Comparison of ENCODE assay signal across 14 cellular contexts in the genomic region with DNA sequence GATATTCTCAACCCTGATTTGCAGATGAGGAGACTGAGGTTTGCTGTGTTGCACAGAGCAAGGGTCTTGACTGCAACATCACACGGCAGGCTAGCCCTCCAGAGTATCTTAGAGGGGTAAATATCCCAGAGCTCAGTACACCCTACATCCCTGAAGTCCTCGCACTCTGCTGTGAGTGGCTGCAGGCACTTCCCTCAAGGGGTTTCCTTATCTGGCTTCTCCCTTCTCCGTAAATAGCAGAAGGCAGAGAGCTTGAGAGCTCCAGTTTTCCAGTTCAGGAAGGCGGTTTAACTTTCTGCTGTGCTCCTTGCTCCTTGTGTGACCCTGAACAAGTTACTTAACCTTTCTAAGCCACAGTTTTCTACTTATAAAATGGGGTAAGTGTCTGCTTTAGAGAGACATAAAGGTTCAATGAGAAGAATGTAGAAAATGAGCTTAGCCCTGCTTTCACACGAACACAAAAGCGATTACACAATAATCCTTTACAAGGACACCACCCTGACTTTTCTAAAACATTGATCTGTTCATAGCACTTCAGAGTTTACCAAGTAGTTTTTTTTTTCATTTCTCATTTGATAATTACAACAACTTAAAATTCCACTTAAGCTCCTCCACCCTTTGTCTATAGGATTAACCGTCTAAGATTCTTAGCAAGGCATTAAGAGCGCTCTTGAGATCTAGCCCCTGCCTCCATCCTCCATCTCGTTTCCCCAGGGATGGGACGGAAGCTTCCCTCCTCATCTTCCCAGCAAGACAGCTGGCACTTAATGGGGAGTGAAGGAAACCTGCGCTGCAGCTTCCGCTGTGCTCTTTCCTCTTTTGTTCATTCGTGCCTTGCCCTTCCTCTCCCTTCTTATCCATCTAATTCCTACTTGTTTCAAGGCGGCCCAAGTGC.
DNase-seq lines count a peak whose midpoint lies in the region; ATAC-seq and TF ChIP-seq lines count a peak whose summit lies in the region.
"Had no signal": no experiment of that assay in that cellular context is flagged by ENCODE, and none has a peak within 500 bp of the region (broad histone marks: within the 10 kb centered on the region; RNA-seq: fewer than 3 reads in every experiment).

No MANE protein-coding gene starts in this region.

- peaks cover 0 to 13% (median 0%) of the 10 kb centered on the region in 4 donors for H3K4me1 ChIP-seq in tibial artery
- H3K4me1 ChIP-seq: BLaER1 treated with 17β-estradiol and CSF1 and Interleukin-3, amounts not matched to agents 10 nM and 100 nM had no signal

- H3K4me1 Mint-ChIP-seq in nephron progenitor cell: peaks cover 38% of the 10 kb centered on the region

- peak; percentile 14 for DNase-seq in GM03348 (ENCODE audit: low spot score)
- peak; percentile 11 for DNase-seq in NCI-H69 (lab: John Stamatoyannopoulos, UW)
- peak; percentile 39 for DNase-seq in fibroblast of the aortic adventitia (ENCODE audit: low read depth)
- no peak for DNase-seq in nephron progenitor cell
- DNase-seq in NCI-H446 (lab: John Stamatoyannopoulos, UW): no peak
- no peak for DNase-seq in middle frontal gyrus (ENCODE audit: extremely low spot score, low spot score)
- no peak for DNase-seq in tibial artery
- DNase-seq: activated CD4-positive, alpha-beta T cell treated with anti-CD3 and anti-CD28 coated beads, Interleukin-2, amount 10 ng/mL, durations not matched to agents 7 days and 5 days; adrenal gland; cortex of kidney; DMS79 had no signal

- no peaks in the 10 kb centered on the region for H3K27me3 ChIP-seq in tibial artery
- H3K27me3 ChIP-seq: adrenal gland; BLaER1 treated with 17β-estradiol and CSF1 and Interleukin-3, amounts not matched to agents 10 nM and 100 nM had no signal

- H3K4me3 Mint-ChIP-seq in nephron progenitor cell: peak overlapping the region; percentile 63
- H3K4me3 Mint-ChIP-seq: activated CD4-positive, alpha-beta T cell treated with anti-CD3 and anti-CD28 coated beads, Interleukin-2, amount 10 ng/mL, durations not matched to agents 7 days and 5 days; T-helper 1 cell treated with Interleukin-12 subunit alpha and Interleukin-12 subunit beta and Interleukin-4 antibody, amounts not matched to agents 30 μg/mL and 1 μg/mL, for 36 hours had no signal

- H3K36me3 ChIP-seq in tibial artery: peaks cover 9 to 24% (median 12%) of the 10 kb centered on the region in 3 donors

- no peak overlapping the region for H3K27ac ChIP-seq in tibial artery
- H3K27ac ChIP-seq: adrenal gland; BLaER1 treated with 17β-estradiol and CSF1 and Interleukin-3, amounts not matched to agents 10 nM and 100 nM had no signal

- intact Hi-C loops in tibial artery (cut with DNase I; ENCODE audit: low total_unique reads): no loop called here

- H3K4me3 ChIP-seq in fibroblast of the aortic adventitia (ENCODE audit: low read depth, low read length) (no peak overlapping the region), tibial artery (no peak overlapping the region)
- H3K4me3 ChIP-seq: adrenal gland; BLaER1 treated with 17β-estradiol and CSF1 and Interleukin-3, amounts not matched to agents 10 nM and 100 nM had no signal

- peak overlapping the region; percentile 30 for H3K27ac Mint-ChIP-seq in nephron progenitor cell
- H3K27ac Mint-ChIP-seq: activated CD4-positive, alpha-beta T cell treated with anti-CD3 and anti-CD28 coated beads, Interleukin-2, amount 10 ng/mL, durations not matched to agents 7 days and 5 days; T-helper 1 cell treated with Interleukin-12 subunit alpha and Interleukin-12 subunit beta and Interleukin-4 antibody, amounts not matched to agents 30 μg/mL and 1 μg/mL, for 36 hours had no signal

- no peaks in the 10 kb centered on the region for H3K9me3 Mint-ChIP-seq in nephron progenitor cell
- H3K9me3 Mint-ChIP-seq: activated CD4-positive, alpha-beta T cell treated with anti-CD3 and anti-CD28 coated beads, Interleukin-2, amount 10 ng/mL, durations not matched to agents 7 days and 5 days; T-helper 1 cell treated with Interleukin-12 subunit alpha and Interleukin-12 subunit beta and Interleukin-4 antibody, amounts not matched to agents 30 μg/mL and 1 μg/mL, for 36 hours had no signal

- H3K27me3 Mint-ChIP-seq in nephron progenitor cell (ENCODE audit: low read depth, poor library complexity): peaks cover 4% of the 10 kb centered on the region
- H3K27me3 Mint-ChIP-seq: activated CD4-positive, alpha-beta T cell treated with anti-CD3 and anti-CD28 coated beads, Interleukin-2, amount 10 ng/mL, durations not matched to agents 7 days and 5 days had no signal

- no peak for ATAC-seq in GM21360 (IDR thresholded peaks at IDR 0.05; ENCODE audit: unreplicated experiment)

- TF ChIP-seq CTCF in fibroblast of the aortic adventitia (IDR thresholded peaks at IDR 0.05; ENCODE audit: insufficient read depth, low read length) (no peak), nephron progenitor cell (IDR thresholded peaks at IDR 0.05) (no peak), tibial artery (IDR thresholded peaks at IDR 0.05) (no peak)

- peaks cover 14% of the 10 kb centered on the region for H3K36me3 Mint-ChIP-seq in nephron progenitor cell (ENCODE audit: low read depth)

- H3K9me3 ChIP-seq in tibial artery: no peaks in the 10 kb centered on the region
- H3K9me3 ChIP-seq: adrenal gland; BLaER1 treated with 17β-estradiol and CSF1 and Interleukin-3, amounts not matched to agents 10 nM and 100 nM had no signal

Comparison
In these comparisons a context has a peak if more than half of its experiments do, and no peak if none do; other contexts are left out.
1. DNase-seq: peak in GM03348 (single experiment), NCI-H69 (single experiment) and fibroblast of the aortic adventitia (single experiment); none in nephron progenitor cell (single experiment), NCI-H446 (0 of 2), middle frontal gyrus (single experiment) and tibial artery (0 of 2).